4 cellular contexts compared by ENCODE assay signal in genomic region chr10:80480373-80480772, GRCh38. TPM values are rescaled to one million over a fixed set of nuclear protein-coding genes. Genes with fewer than 3 reads are reported as not detected.
"Had no signal": no experiment of that assay in that cellular context is flagged by ENCODE, and none has a peak within 500 bp of the region (broad histone marks: within the 10 kb centered on the region; RNA-seq: fewer than 3 reads in every experiment).

No MANE protein-coding gene starts in this region.

RNA-seq across cellular contexts. Expression of gene SH2D4B, which starts 57.3 kb away (rescaled TPM):
- total RNA-seq: ascending aorta, cardiac septum, MCF 10A, Right ventricle myocardium inferior had no signal
